In the genomic region with DNA sequence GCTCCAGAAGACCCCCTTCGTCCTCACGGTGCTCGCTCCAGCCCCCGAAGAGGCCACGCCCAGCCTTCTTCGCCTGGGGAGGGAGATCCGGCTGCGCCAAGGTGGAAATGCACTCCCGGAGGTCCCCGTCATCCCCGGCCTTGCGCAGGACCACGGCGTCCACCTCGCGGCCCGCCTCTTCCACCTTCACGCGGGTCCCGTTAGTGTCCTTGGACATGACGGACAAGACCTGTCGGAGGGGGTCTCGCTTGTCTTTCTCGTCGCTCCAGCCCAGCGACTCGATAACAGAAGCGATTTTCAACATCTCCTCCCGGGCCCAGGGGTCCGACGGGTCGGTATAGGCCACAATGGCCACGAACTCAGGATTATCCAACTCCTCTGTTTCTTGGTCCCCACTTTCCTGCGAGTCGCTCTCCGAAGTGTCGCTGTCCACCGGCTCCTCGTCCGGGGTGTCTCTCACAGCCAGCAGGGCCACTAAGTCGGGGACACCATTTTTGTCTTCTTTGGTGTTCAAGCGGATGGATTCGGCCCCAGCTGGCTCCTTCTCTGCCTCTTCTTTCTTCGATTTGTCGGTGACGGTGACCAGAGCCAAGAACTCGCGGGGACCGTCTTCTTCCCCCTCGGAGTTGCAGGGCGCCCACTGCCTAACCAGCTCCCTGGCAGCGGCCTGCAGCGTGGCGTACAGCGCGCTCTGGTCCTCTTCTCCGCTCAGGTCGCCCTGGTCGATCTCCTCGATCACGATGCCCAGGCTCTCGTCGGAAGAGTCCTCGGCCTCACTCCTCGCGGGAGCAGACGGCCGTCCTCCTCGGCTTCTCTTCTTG, we compare ENCODE assay signal across 13 cellular contexts. TPM values are rescaled to one million over a fixed set of nuclear protein-coding genes. Genes with fewer than 3 reads are reported as not detected.
A peak's percentile ranks its signal among the peaks of the same experiment; 100 is the strongest.
DNase-seq lines count a peak whose midpoint lies in the region; ATAC-seq and TF ChIP-seq lines count a peak whose summit lies in the region.
"Had no signal": no experiment of that assay in that cellular context is flagged by ENCODE, and none has a peak within 500 bp of the region (broad histone marks: within the 10 kb centered on the region; RNA-seq: fewer than 3 reads in every experiment).

No MANE protein-coding gene starts in this region.

- no peak overlapping the region for H2BK12ac ChIP-seq in H9 (ENCODE audit: insufficient read length, low read depth, low read length)

- H4K20me1 ChIP-seq in H9 (ENCODE audit: control insufficient read depth, insufficient read depth, insufficient read length), result no peaks in the 10 kb centered on the region

- peaks cover 0 to 2% of the 10 kb centered on the region in 2 experiments; a peak in 1 of 5 replicates for H3K9me3 Mint-ChIP-seq in H9
- no peaks in the 10 kb centered on the region for H3K9me3 Mint-ChIP-seq in activated CD8-positive, alpha-beta T cell treated with anti-CD3 and anti-CD28 coated beads, Interleukin-2, amount 10 ng/mL, durations not matched to agents 7 days and 5 days (ENCODE audit: insufficient read depth)
- H3K9me3 Mint-ChIP-seq in stimulated activated naive B cell treated with anti-CD40 and anti-IgM and Interleukin-4, amounts not matched to agents 10 μg/mL and 1 μg/mL and 100 μg/mL, for 72 hours, result no peaks in the 10 kb centered on the region

- H3K36me3 Mint-ChIP-seq in H9 (ENCODE audit: insufficient read depth in 1 of 3, low read depth in 3 of 3), result peaks cover 0 to 7% (median 3%) of the 10 kb centered on the region in 3 experiments; a peak in 3 of 7 replicates
- no peaks in the 10 kb centered on the region for H3K36me3 Mint-ChIP-seq in activated CD8-positive, alpha-beta T cell treated with anti-CD3 and anti-CD28 coated beads, Interleukin-2, amount 10 ng/mL, durations not matched to agents 7 days and 5 days (ENCODE audit: low read depth)
- H3K36me3 Mint-ChIP-seq in stimulated activated naive B cell treated with anti-CD40 and anti-IgM and Interleukin-4, amounts not matched to agents 10 μg/mL and 1 μg/mL and 100 μg/mL, for 72 hours, result peaks cover 0 to 4% of the 10 kb centered on the region in 2 donors

- WGBS in H9 (ENCODE audit: extremely low coverage, insufficient read length, low lambda C conversion rate), result no CpG with 5 or more reads among the region's 69 CpGs

- H4K91ac ChIP-seq in H9 (ENCODE audit: insufficient read length, low read depth, low read length), result no peak overlapping the region

- no peak overlapping the region for H2BK120ac ChIP-seq in H9 (ENCODE audit: low read depth, low read length, poor library complexity, severe bottlenecking)

- H4K8ac ChIP-seq in H9 (replicated peaks; ENCODE audit: insufficient read length, low read depth, low read length), result no peak overlapping the region

- peaks cover 45% of the 10 kb centered on the region for H3K27me3 Mint-ChIP-seq in H9 (ENCODE audit: low read depth)
- peaks cover 60% of the 10 kb centered on the region for H3K27me3 Mint-ChIP-seq in activated CD8-positive, alpha-beta T cell treated with anti-CD3 and anti-CD28 coated beads, Interleukin-2, amount 10 ng/mL, durations not matched to agents 7 days and 5 days (ENCODE audit: low read depth)
- H3K27me3 Mint-ChIP-seq in stimulated activated naive B cell treated with anti-CD40 and anti-IgM and Interleukin-4, amounts not matched to agents 10 μg/mL and 1 μg/mL and 100 μg/mL, for 72 hours, result peaks cover 62 to 94% of the 10 kb centered on the region in 2 donors

- H2AK5ac ChIP-seq in H9 (ENCODE audit: insufficient read length, low read length), result no peak overlapping the region

- TF ChIP-seq CTCF in H9 (conservative IDR thresholded peaks at IDR 0.05), result no peak

- no peak overlapping the region for H4K5ac ChIP-seq in H9 (ENCODE audit: insufficient read length, low read depth, low read length)

- H3K4me3 Mint-ChIP-seq in H9, result peak overlapping the region; percentile 22 to 55
- H3K4me3 Mint-ChIP-seq in activated CD8-positive, alpha-beta T cell treated with anti-CD3 and anti-CD28 coated beads, Interleukin-2, amount 10 ng/mL, durations not matched to agents 7 days and 5 days, result peak overlapping the region; percentile 49
- peak overlapping the region; percentile 78 to 81 for H3K4me3 Mint-ChIP-seq in stimulated activated naive B cell treated with anti-CD40 and anti-IgM and Interleukin-4, amounts not matched to agents 10 μg/mL and 1 μg/mL and 100 μg/mL, for 72 hours

- no peak overlapping the region for H2BK5ac ChIP-seq in H9 (ENCODE audit: insufficient read length, low read length)

- no peak for ATAC-seq in activated CD8-positive, alpha-beta T cell treated with anti-CD3 and anti-CD28 coated beads, Interleukin-2, amount 10 ng/mL, durations not matched to agents 7 days and 5 days
- ATAC-seq in stimulated activated naive B cell treated with anti-CD40 and anti-IgM and Interleukin-4, amounts not matched to agents 10 μg/mL and 1 μg/mL and 100 μg/mL, for 72 hours (replicated peaks), result no peak
- ATAC-seq: foreskin keratinocyte had no signal

- no peak overlapping the region for H3K56ac ChIP-seq in H9 (ENCODE audit: insufficient read length, low read depth, low read length)

- H3K4me3 ChIP-seq in iPS-18c (ENCODE audit: insufficient read depth, low read depth, low read length), result 0 out of 2 replicates have a peak overlapping the region, but pooled peaks have one; percentile 3
- H3K4me3 ChIP-seq: SJSA1 had no signal

- no peak overlapping the region for H3K9ac ChIP-seq in H9 (ENCODE audit: extremely low read depth, insufficient read length, low read length)

- no peak for DNase-seq in H9
- no peak for DNase-seq in activated CD8-positive, alpha-beta T cell treated with anti-CD3 and anti-CD28 coated beads, Interleukin-2, amount 10 ng/mL, durations not matched to agents 7 days and 5 days
- DNase-seq in stimulated activated naive B cell treated with anti-CD40 and anti-IgM and Interleukin-4, amounts not matched to agents 10 μg/mL and 1 μg/mL and 100 μg/mL, for 72 hours, result no peak
- no peak for DNase-seq in NCI-H524 (lab: John Stamatoyannopoulos, UW)
- DNase-seq in posterior cingulate gyrus, result no peak
- no peak for DNase-seq in NCI-H774 (lab: John Stamatoyannopoulos, UW)
- DNase-seq: cerebellar nuclear complex; EL; foreskin keratinocyte; midbrain; stimulated activated CD4-positive, alpha-beta T cell treated with anti-CD3 and anti-CD28 coated beads, Interleukin-2, amount 100 ng/mL, for 24 hours had no signal

- no peaks in the 10 kb centered on the region; the same call in 1 of the 2 replicates for H3K27me3 ChIP-seq in H9 (ENCODE audit: insufficient read depth, low read length)

- H3K4me1 ChIP-seq in H9 (ENCODE audit: insufficient read depth, low read length), result no peaks in the 10 kb centered on the region
- H3K4me1 ChIP-seq: SJSA1 had no signal

- H3K4ac ChIP-seq in H9 (ENCODE audit: low read depth, low read length), result no peak overlapping the region

- H2AFZ ChIP-seq in H9 (ENCODE audit: low read length), result no peak overlapping the region

- CTCF ChIA-PET in activated CD8-positive, alpha-beta T cell treated with anti-CD3 and anti-CD28 coated beads, Interleukin-2, amount 10 ng/mL, durations not matched to agents 7 days and 5 days (lab: Charles Lee), result no interaction called here

- peaks cover 11% of the 10 kb centered on the region for H3K23me2 ChIP-seq in H9 (ENCODE audit: insufficient read length, low read depth, low read length, poor library complexity, severe bottlenecking)

- H3K4me2 ChIP-seq in H9 (ENCODE audit: insufficient read depth, insufficient read length, low read length), result peak overlapping the region; percentile 3

- no peak overlapping the region for H3K27ac Mint-ChIP-seq in H9
- no peak overlapping the region for H3K27ac Mint-ChIP-seq in activated CD8-positive, alpha-beta T cell treated with anti-CD3 and anti-CD28 coated beads, Interleukin-2, amount 10 ng/mL, durations not matched to agents 7 days and 5 days
- H3K27ac Mint-ChIP-seq in stimulated activated naive B cell treated with anti-CD40 and anti-IgM and Interleukin-4, amounts not matched to agents 10 μg/mL and 1 μg/mL and 100 μg/mL, for 72 hours, result peak overlapping the region; percentile 84

- no peak overlapping the region for H2BK15ac ChIP-seq in H9 (ENCODE audit: low read depth, low read length)

- no peak overlapping the region for H2BK20ac ChIP-seq in H9 (ENCODE audit: low read depth, low read length, poor library complexity, severe bottlenecking)

- H3K4me1 Mint-ChIP-seq in H9, result peaks cover 7 to 33% of the 10 kb centered on the region in 2 experiments
- peaks cover 20% of the 10 kb centered on the region for H3K4me1 Mint-ChIP-seq in activated CD8-positive, alpha-beta T cell treated with anti-CD3 and anti-CD28 coated beads, Interleukin-2, amount 10 ng/mL, durations not matched to agents 7 days and 5 days (ENCODE audit: low read depth)
- peaks cover 30 to 42% of the 10 kb centered on the region in 2 donors for H3K4me1 Mint-ChIP-seq in stimulated activated naive B cell treated with anti-CD40 and anti-IgM and Interleukin-4, amounts not matched to agents 10 μg/mL and 1 μg/mL and 100 μg/mL, for 72 hours

- no peak overlapping the region for H3K18ac ChIP-seq in H9 (ENCODE audit: insufficient read length, low read depth, low read length)

- intact Hi-C loops in posterior cingulate gyrus (cut with DNase I), result no loop called here

- no peak overlapping the region for H3T11ph ChIP-seq in H9 (ENCODE audit: low read length)

- H3K23ac ChIP-seq in H9 (ENCODE audit: insufficient read length, low read depth, low read length), result no peak overlapping the region

- no peaks in the 10 kb centered on the region for H3K79me2 ChIP-seq in H9 (ENCODE audit: insufficient read depth, low read length)

- no peaks in the 10 kb centered on the region for H3K9me3 ChIP-seq in H9 (ENCODE audit: control insufficient read depth, low read depth, low read length)
- H3K9me3 ChIP-seq in iPS-18c (ENCODE audit: control insufficient read depth, insufficient read depth, low read length), result peaks cover 2% of the 10 kb centered on the region
- H3K9me3 ChIP-seq: SJSA1 had no signal

- POLR2A ChIA-PET in activated CD8-positive, alpha-beta T cell treated with anti-CD3 and anti-CD28 coated beads, Interleukin-2, amount 10 ng/mL, durations not matched to agents 7 days and 5 days (lab: Charles Lee), result no interaction called here

- no peaks in the 10 kb centered on the region for H3K79me1 ChIP-seq in H9 (ENCODE audit: insufficient read depth, low read depth, low read length, poor library complexity, severe bottlenecking)

- H3K14ac ChIP-seq in H9 (ENCODE audit: insufficient read depth, low read length), result no peak overlapping the region

- H3K27ac ChIP-seq in H9 (ENCODE audit: insufficient read length, low read depth, low read length), result no peak overlapping the region
- H3K27ac ChIP-seq: foreskin keratinocyte, SJSA1 had no signal

RNA-seq across cellular contexts. Expression of a gene that starts 1.3 kb away (rescaled TPM):
- total RNA-seq in H9 (2021), result 1.4 and 1.5 TPM in 2 replicates
- under 1 TPM in 1 of 2 experiments, not detected in 1; 0.05 TPM for total RNA-seq in activated CD8-positive, alpha-beta T cell treated with anti-CD3 and anti-CD28 coated beads, Interleukin-2, amount 10 ng/mL, durations not matched to agents 7 days and 5 days
- total RNA-seq: SJSA1 had no signal

RNA-seq across cellular contexts. Expression of a gene that starts 23.0 kb away (rescaled TPM):
- 22.6 and 23.2 TPM in 2 replicates for total RNA-seq in H9 (2021)
- not detected for total RNA-seq in activated CD8-positive, alpha-beta T cell treated with anti-CD3 and anti-CD28 coated beads, Interleukin-2, amount 10 ng/mL, durations not matched to agents 7 days and 5 days

Comparison
In these comparisons a context has a peak if more than half of its experiments do, and no peak if none do; other contexts are left out.
1. RNA of a gene that starts 23.0 kb away (total RNA-seq): 22.6 to 23.2 TPM in H9; not detected in activated CD8-positive, alpha-beta T cell treated with anti-CD3 and anti-CD28 coated beads, Interleukin-2, amount 10 ng/mL, durations not matched to agents 7 days and 5 days; every median in the first group is over 10 times any median in the second.
2. Peak in every context shown above with its lines, with median percentiles within 50 percentile points of each other: H3K4me3 Mint-ChIP-seq.